8 cellular contexts compared by ENCODE assay signal in genomic region chr17:38702900-38703741, GRCh38. TPM values are rescaled to one million over a fixed set of nuclear protein-coding genes. Genes with fewer than 3 reads are reported as not detected.
DNase-seq lines count a peak whose midpoint lies in the region; ATAC-seq and TF ChIP-seq lines count a peak whose summit lies in the region.

No MANE protein-coding gene starts in this region.

- DNase-seq in CD4-positive, alpha-beta T cell, result no peak
- DNase-seq in activated effector memory CD4-positive, alpha-beta T cell treated with Interleukin-2 at 50 U/mL for 16 hours, result peak; percentile 5
- DNase-seq in right cardiac atrium, result peak in 1 of 3 donors; percentile 67
- DNase-seq in smooth muscle cell (lab: John Stamatoyannopoulos, UW; ENCODE audit: unreplicated experiment), result no peak
- no peak for DNase-seq in sciatic nerve (ENCODE audit: low spot score)

- no peaks in the 10 kb centered on the region for H3K27me3 Mint-ChIP-seq in CD4-positive, alpha-beta T cell

- POLR2A ChIA-PET in CD4-positive, alpha-beta T cell (lab: Charles Lee), result interaction anchor here (0.7 to 7.0 kb wide), 8 partner anchors 13 to 144 kb away, joined by 3 to 180 read pairs (median 8); partner anchors contain the start of genes CISD3 and PSMB3

- H3F3A ChIP-seq in smooth muscle cell (ENCODE audit: low read depth), result peaks cover 13% of the 10 kb centered on the region

- H3K9ac ChIP-seq in HUES48 (ENCODE audit: low read depth, low read length), result no peak overlapping the region
- H3K9ac ChIP-seq in smooth muscle cell (ENCODE audit: low read depth), result peak overlapping the region; percentile 90

- peak overlapping the region; percentile 99 for H2AFZ ChIP-seq in smooth muscle cell (ENCODE audit: low read depth)

- no peaks in the 10 kb centered on the region for H3K27me3 ChIP-seq in CD4-positive, alpha-beta T cell (ENCODE audit: control insufficient read depth, insufficient read depth, low read length)
- H3K27me3 ChIP-seq in HUES48 (ENCODE audit: control insufficient read depth, insufficient read depth, low read length) (peaks cover 87% of the 10 kb centered on the region), right cardiac atrium (ENCODE audit: control insufficient read depth, insufficient read depth) (no peaks in the 10 kb centered on the region), smooth muscle cell (ENCODE audit: low read depth) (no peaks in the 10 kb centered on the region)

- no peaks in the 10 kb centered on the region for H3K9me3 ChIP-seq in CD4-positive, alpha-beta T cell (ENCODE audit: control insufficient read depth, low read length)
- no peaks in the 10 kb centered on the region for H3K9me3 ChIP-seq in HUES48 (ENCODE audit: control insufficient read depth, insufficient read depth, low read length)
- H3K9me3 ChIP-seq in right cardiac atrium (ENCODE audit: control insufficient read depth, low read length), result no peaks in the 10 kb centered on the region
- no peaks in the 10 kb centered on the region for H3K9me3 ChIP-seq in smooth muscle cell (replicated peaks; ENCODE audit: low read depth)

- H3K4me3 ChIP-seq in HUES48 (ENCODE audit: low read depth, low read length) (peak overlapping the region; percentile 67), right cardiac atrium (ENCODE audit: low read length) (peak overlapping the region; percentile 97), smooth muscle cell (peak overlapping the region; percentile 98)

- peak overlapping the region; percentile 91 for H3K4me2 ChIP-seq in smooth muscle cell

- peaks cover 51% of the 10 kb centered on the region for H3K4me1 Mint-ChIP-seq in CD4-positive, alpha-beta T cell (ENCODE audit: low read depth)

- no peaks in the 10 kb centered on the region for H3K9me3 Mint-ChIP-seq in CD4-positive, alpha-beta T cell

- 2% methylated on average over 57 of the region's 57 CpGs for WGBS in right cardiac atrium
- WGBS in smooth muscle cell (ENCODE audit: low lambda C conversion rate), result 2% methylated on average over 57 of the region's 57 CpGs

- ATAC-seq in CD4-positive, alpha-beta T cell (ENCODE audit: poor library complexity), result no peak
- no peak for ATAC-seq in right cardiac atrium
- no peak for ATAC-seq in sciatic nerve
- no peak for ATAC-seq in HG02798 (IDR thresholded peaks at IDR 0.05; ENCODE audit: poor library complexity, unreplicated experiment)
- no peak for ATAC-seq in HG03159 (IDR thresholded peaks at IDR 0.05; ENCODE audit: unreplicated experiment)

- H3K27ac ChIP-seq in CD4-positive, alpha-beta T cell (ENCODE audit: low read depth, low read length), result peak overlapping the region; percentile 97
- H3K27ac ChIP-seq in HUES48 (ENCODE audit: low read depth, low read length), result peak overlapping the region; percentile 61
- H3K27ac ChIP-seq in right cardiac atrium (ENCODE audit: low read length), result peak overlapping the region; percentile 98
- H3K27ac ChIP-seq in smooth muscle cell (ENCODE audit: low read depth), result peak overlapping the region; percentile 15

- H3K4me1 ChIP-seq in HUES48 (ENCODE audit: control insufficient read depth, insufficient read depth, low read length) (peaks cover 30% of the 10 kb centered on the region), right cardiac atrium (ENCODE audit: control insufficient read depth, insufficient read depth, low read length) (peaks cover 7% of the 10 kb centered on the region), smooth muscle cell (ENCODE audit: low read depth) (peaks cover 12% of the 10 kb centered on the region)

- H4K20me1 ChIP-seq in smooth muscle cell (ENCODE audit: low read depth), result peaks cover 19% of the 10 kb centered on the region

- CTCF ChIA-PET in CD4-positive, alpha-beta T cell (lab: Charles Lee), result interaction anchor here (1.9 to 2.3 kb wide), 2 partner anchors 25 to 32 kb away, joined by 6 to 11 read pairs; no protein-coding TSS in a partner anchor

- H3K79me2 ChIP-seq in smooth muscle cell (ENCODE audit: low read depth), result no peaks in the 10 kb centered on the region

- H3K4me3 Mint-ChIP-seq in CD4-positive, alpha-beta T cell, result peak overlapping the region; percentile 95

- H3K36me3 ChIP-seq in HUES48 (ENCODE audit: control insufficient read depth, insufficient read depth, low read length), result no peaks in the 10 kb centered on the region
- H3K36me3 ChIP-seq in smooth muscle cell (ENCODE audit: low read depth), result no peaks in the 10 kb centered on the region

- peaks cover 51% of the 10 kb centered on the region for H3K36me3 Mint-ChIP-seq in CD4-positive, alpha-beta T cell (ENCODE audit: low read depth)

- intact Hi-C loops in CD4-positive, alpha-beta T cell (cut with DNase I, micrococcal nuclease), result loop anchor here (1.0 to 2.0 kb wide), 2 partner anchors 26 to 28 kb away; no protein-coding TSS in a partner anchor
- intact Hi-C loops in right cardiac atrium (cut with DNase I), result loop anchor here in 2 of 4 donors (5.0 kb wide), 2 partner anchors 34 to 39 kb away; no protein-coding TSS in a partner anchor
- intact Hi-C loops in sciatic nerve (cut with DNase I), result no loop called here

- peak overlapping the region; percentile 88 for H3K27ac Mint-ChIP-seq in CD4-positive, alpha-beta T cell

- TF ChIP-seq CTCF in CD4-positive, alpha-beta T cell (IDR thresholded peaks at IDR 0.05), result no peak
- TF ChIP-seq CTCF in smooth muscle cell (IDR thresholded peaks at IDR 0.05; ENCODE audit: borderline replicate concordance, insufficient read depth, poor library complexity, severe bottlenecking), result no peak

RNA-seq across cellular contexts. Expression of gene MLLT6, which starts 2.0 kb away (rescaled TPM):
- 100 to 1,000 TPM; 321 to 324 TPM for total RNA-seq in CD4-positive, alpha-beta T cell
- 100 to 1,000 TPM in 2 of 4 donors, 10 to 100 TPM in 2; 80.7 to 108 (median 94.2) TPM for total RNA-seq in right cardiac atrium
- 81.2 TPM for polyA plus RNA-seq in right cardiac atrium
- total RNA-seq in smooth muscle cell, result 11.2 and 12.4 TPM in 2 replicates
- 4.6 and 8.1 TPM in 2 replicates for polyA plus RNA-seq in smooth muscle cell
- 202 TPM for total RNA-seq in sciatic nerve

RNA-seq across cellular contexts. Expression of gene CISD3, which starts 27.0 kb away (rescaled TPM):
- total RNA-seq in CD4-positive, alpha-beta T cell, result 1 to 10 TPM; 4.7 to 5.7 TPM
- 10 to 100 TPM; 43.7 to 74.6 (median 67.9) TPM for total RNA-seq in right cardiac atrium
- polyA plus RNA-seq in right cardiac atrium, result 78.1 TPM
- 0.54 and 1.3 TPM in 2 replicates for total RNA-seq in smooth muscle cell
- polyA plus RNA-seq in smooth muscle cell, result 15.1 and 18.1 TPM in 2 replicates
- total RNA-seq in sciatic nerve, result 17.3 TPM

RNA-seq across cellular contexts. Expression of gene EPOP, which starts 28.4 kb away (rescaled TPM):
- under 1 TPM; 0.16 to 0.34 TPM for total RNA-seq in CD4-positive, alpha-beta T cell
- total RNA-seq in right cardiac atrium (1 to 10 TPM in 3 of 4 donors, under 1 TPM in 1; 0.91 to 2.9 (median 1.7) TPM), smooth muscle cell (0.85 and 1.6 TPM in 2 replicates), sciatic nerve (1.5 TPM)
- polyA plus RNA-seq in right cardiac atrium (2.1 TPM), smooth muscle cell (0.24 and 0.40 TPM in 2 replicates)

RNA-seq across cellular contexts. Expression of gene PCGF2, which starts 45.0 kb away (rescaled TPM):
- not detected for total RNA-seq in CD4-positive, alpha-beta T cell
- total RNA-seq in right cardiac atrium (10 to 100 TPM; 28.2 to 48.4 (median 34.7) TPM), smooth muscle cell (4.7 and 11.6 TPM in 2 replicates), sciatic nerve (56.2 TPM)
- polyA plus RNA-seq in right cardiac atrium (34.3 TPM), smooth muscle cell (6.1 and 11.2 TPM in 2 replicates)

RNA-seq across cellular contexts. Expression of gene PSMB3, which starts 49.4 kb away (rescaled TPM):
- 10 to 100 TPM; 46.6 to 55.0 TPM for total RNA-seq in CD4-positive, alpha-beta T cell
- total RNA-seq in right cardiac atrium (100 to 1,000 TPM; 134 to 167 (median 146) TPM), smooth muscle cell (265 and 312 TPM in 2 replicates), sciatic nerve (84.8 TPM)
- polyA plus RNA-seq in right cardiac atrium (247 TPM), smooth muscle cell (346 and 358 TPM in 2 replicates)

Comparison
In these comparisons a context has a peak if more than half of its experiments do, and no peak if none do; other contexts are left out.
1. H3K27ac ChIP-seq: peak in every context shown above with its lines; median percentile 98 in right cardiac atrium; 97 in CD4-positive, alpha-beta T cell; 61 in HUES48; 15 in smooth muscle cell.